8 cellular contexts compared by ENCODE assay signal in the genomic region with DNA sequence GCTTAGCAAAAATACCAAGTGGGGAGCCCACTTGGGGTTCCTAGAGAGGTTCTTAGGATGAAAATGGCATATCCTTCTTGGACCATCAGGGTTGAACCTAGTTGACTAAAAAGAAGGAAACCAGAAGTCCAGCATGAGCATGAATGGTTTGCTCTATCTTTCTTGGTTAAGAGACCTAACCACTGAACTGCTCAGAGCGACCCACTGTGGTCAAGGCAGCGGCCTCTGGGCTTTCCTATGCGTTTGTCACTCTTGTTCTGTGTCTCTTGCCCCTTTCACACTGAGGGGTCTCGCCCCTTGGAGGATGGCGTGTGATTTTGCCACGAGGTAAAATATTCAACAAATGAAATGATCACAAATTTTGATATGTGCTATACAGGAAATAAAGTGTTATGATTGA. TPM values are rescaled to one million over a fixed set of nuclear protein-coding genes. Genes with fewer than 3 reads are reported as not detected.
DNase-seq lines count a peak whose midpoint lies in the region; ATAC-seq, FAIRE-seq and TF ChIP-seq lines count a peak whose summit lies in the region.

No MANE protein-coding gene starts in this region.

- peak overlapping the region; percentile 38 for H4K12ac ChIP-seq in trophoblast cell (ENCODE audit: low read depth, low read length)

- H4K91ac ChIP-seq in trophoblast cell (ENCODE audit: low read depth, low read length) = peak overlapping the region; percentile 81

- H3K4me1 ChIP-seq in ES-I3 (ENCODE audit: insufficient read depth, low read length) = peaks cover 9% of the 10 kb centered on the region
- H3K4me1 ChIP-seq in PC-3 (ENCODE audit: insufficient read depth, low read length) = peaks cover 19% of the 10 kb centered on the region
- peaks cover 27% of the 10 kb centered on the region for H3K4me1 ChIP-seq in endothelial cell of umbilical vein (ENCODE audit: control insufficient read depth, extremely low read depth, insufficient read depth, low read length)
- H3K4me1 ChIP-seq in trophoblast cell (ENCODE audit: control insufficient read depth in 1 of 2, insufficient read depth in 2 of 2, low read length in 2 of 2) = peaks cover 20 to 24% of the 10 kb centered on the region in 2 experiments

- H3K18ac ChIP-seq in trophoblast cell (ENCODE audit: low read length) = no peak overlapping the region

- peak overlapping the region; percentile 41; the same call in 1 of the 2 replicates for H3K9ac ChIP-seq in ES-I3 (ENCODE audit: low read depth, low read length)
- H3K9ac ChIP-seq in PC-3 (ENCODE audit: low read length) = no peak overlapping the region
- H3K9ac ChIP-seq in endothelial cell of umbilical vein (replicated peaks; ENCODE audit: extremely low read depth, insufficient read depth, low read length) = no peak overlapping the region
- H3K9ac ChIP-seq in trophoblast cell (ENCODE audit: low read length) = no peak overlapping the region

- H3K4ac ChIP-seq in trophoblast cell (ENCODE audit: low read depth, low read length) = no peak overlapping the region

- H2AFZ ChIP-seq in PC-3 (ENCODE audit: low read length) (peak overlapping the region; percentile 78), endothelial cell of umbilical vein (ENCODE audit: low read depth, low read length) (peak overlapping the region; percentile 65), trophoblast cell (ENCODE audit: insufficient read depth, low read length, poor library complexity) (peak overlapping the region; percentile 91)

- H3K14ac ChIP-seq in trophoblast cell (ENCODE audit: low read length) = no peak overlapping the region

- H3K27ac ChIP-seq in PC-3 (ENCODE audit: low read length) (no peak overlapping the region), endothelial cell of umbilical vein (ENCODE audit: insufficient read depth, low read depth, low read length) (no peak overlapping the region), trophoblast cell (ENCODE audit: low read depth, low read length) (no peak overlapping the region)

- no peak overlapping the region for H3K23ac ChIP-seq in trophoblast cell (ENCODE audit: low read length)

- BruUV-seq in PC-3 (replicated peaks; lab: Mats Ljungman, UMichigan) = no TSS peak
- BruUV-seq in endothelial cell of umbilical vein (replicated peaks; lab: Mats Ljungman, UMichigan) = no TSS peak

- H3K4me2 ChIP-seq in PC-3 (ENCODE audit: low read length) = peak overlapping the region; percentile 80
- H3K4me2 ChIP-seq in endothelial cell of umbilical vein (ENCODE audit: insufficient read depth, low read length) = peak overlapping the region; percentile 70
- peak overlapping the region; percentile 55 for H3K4me2 ChIP-seq in trophoblast cell (ENCODE audit: low read length)

- H2BK120ac ChIP-seq in trophoblast cell (ENCODE audit: insufficient read depth, low read length, poor library complexity) = no peak overlapping the region

- no peaks in the 10 kb centered on the region for H3K9me2 ChIP-seq in PC-3 (replicated peaks; ENCODE audit: low read length)

- no CpG with 5 or more reads among the region's 6 CpGs for WGBS in trophoblast cell (ENCODE audit: extremely low coverage, insufficient coverage, insufficient read length)

- H3K27me3 ChIP-seq in PC-3 (ENCODE audit: low read length) (no peaks in the 10 kb centered on the region), endothelial cell of umbilical vein (ENCODE audit: control insufficient read depth in 2 of 2, insufficient read depth in 2 of 2, low read length in 2 of 2) (no peaks in the 10 kb centered on the region), trophoblast cell (ENCODE audit: insufficient read depth, low read length) (no peaks in the 10 kb centered on the region)

- in situ Hi-C loops in KBM-7 (cut with MboI; ENCODE audit: low pct_unique_long_range_greater_than_20kb, low sequenced_read_pairs) = no loop called here

- H2BK12ac ChIP-seq in trophoblast cell (ENCODE audit: low read length) = peak overlapping the region; percentile 37

- H4K20me1 ChIP-seq in PC-3 (ENCODE audit: low read length) = no peaks in the 10 kb centered on the region
- H4K20me1 ChIP-seq in endothelial cell of umbilical vein (replicated peaks; ENCODE audit: control insufficient read depth, extremely low read depth, insufficient read depth, low read length) = no peaks in the 10 kb centered on the region

- FAIRE-seq in endothelial cell of umbilical vein (lab: Jason Lieb, UNC) = no peak

- H3K79me2 ChIP-seq in PC-3 (ENCODE audit: low read length) (peaks cover 16% of the 10 kb centered on the region), endothelial cell of umbilical vein (ENCODE audit: control insufficient read depth, insufficient read depth, low read length) (peaks cover 8% of the 10 kb centered on the region), trophoblast cell (ENCODE audit: control insufficient read depth, insufficient read depth, low read length, poor library complexity) (peaks cover 3% of the 10 kb centered on the region)

- no peak overlapping the region for H2AK5ac ChIP-seq in trophoblast cell (ENCODE audit: low read length)

- H3K4me3 ChIP-seq in PC-3 (ENCODE audit: low read length) = peak overlapping the region; percentile 58
- peak overlapping the region in 2 of 3 experiments; percentile 3 to 39 for H3K4me3 ChIP-seq in endothelial cell of umbilical vein (replicated peaks in 1 of 3; ENCODE audit: insufficient read depth in 1 of 3, low read depth in 1 of 3, low read length in 3 of 3)
- no peak overlapping the region for H3K4me3 ChIP-seq in trophoblast cell (ENCODE audit: low read depth, low read length)

- H3K9me1 ChIP-seq in endothelial cell of umbilical vein (replicated peaks; ENCODE audit: control insufficient read depth, extremely low read depth, insufficient read depth, low read length) = no peaks in the 10 kb centered on the region

- H3F3A ChIP-seq in PC-3 (ENCODE audit: low read length, unreplicated experiment) = no peaks in the 10 kb centered on the region

- H3K79me1 ChIP-seq in trophoblast cell (ENCODE audit: low read length) = peaks cover 9% of the 10 kb centered on the region

- peak overlapping the region; percentile 4 for H2BK5ac ChIP-seq in trophoblast cell (ENCODE audit: low read depth, low read length, poor library complexity)

- H3K36me3 ChIP-seq in ES-I3 (ENCODE audit: insufficient read depth, low read length) (no peaks in the 10 kb centered on the region), PC-3 (ENCODE audit: low read depth, low read length) (no peaks in the 10 kb centered on the region), endothelial cell of umbilical vein (ENCODE audit: control insufficient read depth in 2 of 2, extremely low read depth in 1 of 2, insufficient read depth in 2 of 2, low read length in 2 of 2) (no peaks in the 10 kb centered on the region), trophoblast cell (ENCODE audit: control insufficient read depth in 1 of 2, insufficient read depth in 2 of 2, low read length in 2 of 2) (no peaks in the 10 kb centered on the region)

- POLR2A ChIA-PET in PC-3 (lab: Charles Lee; ENCODE audit: unreplicated experiment) (interaction anchor here (0.6 to 1.1 kb wide), 4 partner anchors 9 to 335 kb away, joined by 3 to 17 read pairs (median 8); no protein-coding TSS in a partner anchor), endothelial cell of umbilical vein (lab: Charles Lee) (interaction anchor here (0.6 to 1.4 kb wide), 6 partner anchors 8 to 58 kb away, joined by 3 to 16 read pairs (median 4); a partner anchor contains a TSS)

- no peaks in the 10 kb centered on the region for H3K9me3 ChIP-seq in ES-I3 (ENCODE audit: control insufficient read depth, insufficient read depth, low read length)
- no peaks in the 10 kb centered on the region for H3K9me3 ChIP-seq in PC-3 (ENCODE audit: low read length)
- H3K9me3 ChIP-seq in endothelial cell of umbilical vein (replicated peaks; ENCODE audit: control insufficient read depth, insufficient read depth, low read length) = no peaks in the 10 kb centered on the region
- H3K9me3 ChIP-seq in trophoblast cell (ENCODE audit: insufficient read depth, low read depth, low read length) = no peaks in the 10 kb centered on the region

- DNase-seq in PC-3 (no peak), endothelial cell of umbilical vein (ENCODE audit: low read depth, low spot score) (no peak), trophoblast cell (no peak), SHP77 (lab: John Stamatoyannopoulos, UW) (no peak), KBM-7 (no peak)

- TF ChIP-seq POLR2A in endothelial cell of umbilical vein (IDR thresholded peaks at IDR 0.05; ENCODE audit: low read depth, low read length) = no peak

- H4K8ac ChIP-seq in trophoblast cell (ENCODE audit: low read depth, low read length) = peak overlapping the region; percentile 83

- intact Hi-C loops in PC-3 (cut with micrococcal nuclease) = no loop called here
- intact Hi-C loops in endothelial cell of umbilical vein (cut with micrococcal nuclease) = no loop called here

- dilution Hi-C loops in endothelial cell of umbilical vein (cut with MboI; ENCODE audit: extremely low pct_ligation_motif_present, low sequenced_read_pairs) = no loop called here

- no peak for TF ChIP-seq CTCF in PC-3 (conservative IDR thresholded peaks at IDR 0.05; ENCODE audit: low read depth, low read length)
- no peak for TF ChIP-seq CTCF in endothelial cell of umbilical vein (IDR thresholded peaks at IDR 0.05; ENCODE audit: extremely low read depth in 1 of 2, insufficient read depth in 1 of 2, low read depth in 1 of 2, low read length in 2 of 2)

- ATAC-seq in PC-3 (no peak), HG03439 (IDR thresholded peaks at IDR 0.05; ENCODE audit: unreplicated experiment) (no peak), HG03520 (IDR thresholded peaks at IDR 0.05; ENCODE audit: unreplicated experiment) (no peak)

- CTCF ChIA-PET in PC-3 (lab: Charles Lee) (no interaction called here), endothelial cell of umbilical vein (lab: Charles Lee) (interaction anchor here (0.5 to 4.3 kb wide), 9 partner anchors 9 to 473 kb away, joined by 3 to 34 read pairs (median 4); a partner anchor contains a TSS)

RNA-seq across cellular contexts. Expression of a gene that starts 0.5 kb away (rescaled TPM):
- 5.9 and 7.3 TPM in 2 replicates for total RNA-seq in PC-3 (2014; rRNA removed)
- 8.3 and 9.0 TPM in 2 replicates for total RNA-seq in endothelial cell of umbilical vein
- polyA plus RNA-seq in endothelial cell of umbilical vein = 8.0 and 9.7 TPM in 2 replicates
- polyA plus RNA-seq in endothelial cell of umbilical vein (2011; cell fraction: cytosol; rRNA removed) = 4.8 and 6.6 TPM in 2 replicates
- polyA plus RNA-seq in endothelial cell of umbilical vein (2011; cell fraction: nucleus; rRNA removed) = 2.5 and 2.8 TPM in 2 replicates
- polyA plus RNA-seq in endothelial cell of umbilical vein (2012) = 3.7 and 4.4 TPM in 2 replicates
- polyA minus RNA-seq in endothelial cell of umbilical vein = 3.1 and 4.6 TPM in 2 replicates
- polyA minus RNA-seq in endothelial cell of umbilical vein (2011; cell fraction: cytosol; rRNA and poly(A)+ RNA removed) = 8.5 TPM
- 1.0 and 2.1 TPM in 2 replicates for polyA minus RNA-seq in endothelial cell of umbilical vein (2011; cell fraction: nucleus; rRNA and poly(A)+ RNA removed)
- polyA plus RNA-seq in trophoblast cell (2013) = 3.3 and 3.6 TPM in 2 replicates

RNA-seq across cellular contexts. Expression of a gene that starts 14.3 kb away (rescaled TPM):
- total RNA-seq in PC-3 (2014; rRNA removed) = 19.0 and 26.6 TPM in 2 replicates
- total RNA-seq in endothelial cell of umbilical vein = 20.0 and 20.4 TPM in 2 replicates
- polyA plus RNA-seq in endothelial cell of umbilical vein = 31.6 and 36.9 TPM in 2 replicates
- polyA plus RNA-seq in endothelial cell of umbilical vein (2011; cell fraction: cytosol; rRNA removed) = 19.7 and 20.9 TPM in 2 replicates
- polyA plus RNA-seq in endothelial cell of umbilical vein (2011; cell fraction: nucleus; rRNA removed) = 13.5 and 14.4 TPM in 2 replicates
- polyA plus RNA-seq in endothelial cell of umbilical vein (2012) = 15.9 and 18.3 TPM in 2 replicates
- 80.7 and 114 TPM in 2 replicates for polyA minus RNA-seq in endothelial cell of umbilical vein
- polyA minus RNA-seq in endothelial cell of umbilical vein (2011; cell fraction: cytosol; rRNA and poly(A)+ RNA removed) = 29.3 TPM
- 65.0 and 76.3 TPM in 2 replicates for polyA minus RNA-seq in endothelial cell of umbilical vein (2011; cell fraction: nucleus; rRNA and poly(A)+ RNA removed)
- polyA plus RNA-seq in trophoblast cell (2013) = 7.4 and 7.6 TPM in 2 replicates

RNA-seq across cellular contexts. Expression of a gene that starts 19.9 kb away (rescaled TPM):
- total RNA-seq in PC-3 (2014; rRNA removed) (72.3 and 82.9 TPM in 2 replicates), endothelial cell of umbilical vein (104 and 107 TPM in 2 replicates)
- polyA plus RNA-seq in endothelial cell of umbilical vein = 67.8 and 69.2 TPM in 2 replicates
- 49.1 and 58.3 TPM in 2 replicates for polyA plus RNA-seq in endothelial cell of umbilical vein (2011; cell fraction: cytosol; rRNA removed)
- 205 and 232 TPM in 2 replicates for polyA plus RNA-seq in endothelial cell of umbilical vein (2011; cell fraction: nucleus; rRNA removed)
- polyA plus RNA-seq in endothelial cell of umbilical vein (2012) = 40.6 and 74.7 TPM in 2 replicates
- polyA minus RNA-seq in endothelial cell of umbilical vein = 39.4 and 45.9 TPM in 2 replicates
- 30.4 TPM for polyA minus RNA-seq in endothelial cell of umbilical vein (2011; cell fraction: cytosol; rRNA and poly(A)+ RNA removed)
- 59.3 and 75.2 TPM in 2 replicates for polyA minus RNA-seq in endothelial cell of umbilical vein (2011; cell fraction: nucleus; rRNA and poly(A)+ RNA removed)
- 77.1 and 81.2 TPM in 2 replicates for polyA plus RNA-seq in trophoblast cell (2013)

RNA-seq across cellular contexts. Expression of a gene that starts 27.8 kb away (rescaled TPM):
- total RNA-seq in PC-3 (2014; rRNA removed) = 5.0 and 18.0 TPM in 2 replicates
- 31.7 and 35.9 TPM in 2 replicates for total RNA-seq in endothelial cell of umbilical vein
- polyA plus RNA-seq in endothelial cell of umbilical vein = 28.7 and 38.0 TPM in 2 replicates
- polyA plus RNA-seq in endothelial cell of umbilical vein (2011; cell fraction: cytosol; rRNA removed) = 28.5 and 29.9 TPM in 2 replicates
- polyA plus RNA-seq in endothelial cell of umbilical vein (2011; cell fraction: nucleus; rRNA removed) = 40.8 and 49.0 TPM in 2 replicates
- 26.6 and 29.8 TPM in 2 replicates for polyA plus RNA-seq in endothelial cell of umbilical vein (2012)
- polyA minus RNA-seq in endothelial cell of umbilical vein = 14.1 and 18.6 TPM in 2 replicates
- polyA minus RNA-seq in endothelial cell of umbilical vein (2011; cell fraction: cytosol; rRNA and poly(A)+ RNA removed) = 4.8 TPM
- polyA minus RNA-seq in endothelial cell of umbilical vein (2011; cell fraction: nucleus; rRNA and poly(A)+ RNA removed) = 12.2 and 14.6 TPM in 2 replicates
- polyA plus RNA-seq in trophoblast cell (2013) = 31.6 and 33.5 TPM in 2 replicates

RNA-seq across cellular contexts. Expression of a gene that starts 38.3 kb away (rescaled TPM):
- total RNA-seq in PC-3 (2014; rRNA removed) (25.0 and 47.2 TPM in 2 replicates), endothelial cell of umbilical vein (32.1 and 36.5 TPM in 2 replicates)
- 12.1 and 13.6 TPM in 2 replicates for polyA plus RNA-seq in endothelial cell of umbilical vein
- 4.5 and 8.9 TPM in 2 replicates for polyA plus RNA-seq in endothelial cell of umbilical vein (2011; cell fraction: cytosol; rRNA removed)
- 62.6 and 82.7 TPM in 2 replicates for polyA plus RNA-seq in endothelial cell of umbilical vein (2011; cell fraction: nucleus; rRNA removed)
- 11.4 and 13.3 TPM in 2 replicates for polyA plus RNA-seq in endothelial cell of umbilical vein (2012)
- polyA minus RNA-seq in endothelial cell of umbilical vein = 22.8 and 40.7 TPM in 2 replicates
- 12.3 TPM for polyA minus RNA-seq in endothelial cell of umbilical vein (2011; cell fraction: cytosol; rRNA and poly(A)+ RNA removed)
- 49.0 and 77.9 TPM in 2 replicates for polyA minus RNA-seq in endothelial cell of umbilical vein (2011; cell fraction: nucleus; rRNA and poly(A)+ RNA removed)
- 13.5 and 14.1 TPM in 2 replicates for polyA plus RNA-seq in trophoblast cell (2013)
